Comparison of ENCODE assay signal across 8 cellular contexts in genomic region chr1:215606564-215607168, GRCh38. TPM values are rescaled to one million over a fixed set of nuclear protein-coding genes. Genes with fewer than 3 reads are reported as not detected.
DNase-seq lines count a peak whose midpoint lies in the region; TF ChIP-seq lines count a peak whose summit lies in the region.

No MANE protein-coding gene starts in this region.

- 83 to 89% methylated on average over 2 of the region's 2 CpGs for WGBS in thyroid gland, 2 donors

- H3K27me3 ChIP-seq in dorsolateral prefrontal cortex (no peaks in the 10 kb centered on the region), thyroid gland (no peaks in the 10 kb centered on the region)

- H3K36me3 ChIP-seq in thyroid gland, result peaks cover 6 to 8% of the 10 kb centered on the region in 2 donors

- DNase-seq in NCI-H82 (lab: John Stamatoyannopoulos, UW) (peak; percentile 28), NCI-H82 treated with DMSO at 0.1 percent for 48 hours (lab: John Stamatoyannopoulos, UW; ENCODE audit: unreplicated experiment) (no peak), dorsolateral prefrontal cortex (no peak), thyroid gland (no peak), GM10248 (ENCODE audit: extremely low spot score) (no peak), activated gamma-delta T cell (lab: John Stamatoyannopoulos, UW) (no peak), NCI-H226 (no peak)

- TF ChIP-seq POLR2A in thyroid gland (IDR thresholded peaks at IDR 0.05), result no peak

- TF ChIP-seq CTCF in LNCAP (IDR thresholded peaks at IDR 0.05) (peak; percentile 72), dorsolateral prefrontal cortex (IDR thresholded peaks at IDR 0.05 in 54 of 56, conservative IDR thresholded peaks at IDR 0.05 in 2 of 56; ENCODE audit: low read depth in 1 of 56, partially characterized antibody in 56 of 56) (peak; percentile 30 to 76 (median 58)), thyroid gland (IDR thresholded peaks at IDR 0.05) (peak in 4 of 6 experiments; percentile 18 to 51 (median 46)), GM10248 (IDR thresholded peaks at IDR 0.05; ENCODE audit: control extremely low read depth, extremely low read depth, low read depth, missing control alignments) (no peak)

- CTCF ChIA-PET in GM10248 (lab: Yijun Ruan, JAX), result interaction anchor here (1.1 to 5.1 kb wide), 4 partner anchors 11 to 76 kb away, joined by 4 to 20 read pairs (median 4); no protein-coding TSS in a partner anchor

- H3K4me1 ChIP-seq in thyroid gland, result peaks cover 0 to 4% of the 10 kb centered on the region in 2 donors

- H3K27ac ChIP-seq in dorsolateral prefrontal cortex (no peak overlapping the region), thyroid gland (no peak overlapping the region)

- no peaks in the 10 kb centered on the region for H3K9me3 ChIP-seq in thyroid gland

- H3K4me3 ChIP-seq in dorsolateral prefrontal cortex, result no peak overlapping the region
- no peak overlapping the region for H3K4me3 ChIP-seq in thyroid gland (replicated peaks in 1 of 3)

- intact Hi-C loops in dorsolateral prefrontal cortex (cut with DNase I) (no loop called here), thyroid gland (cut with DNase I) (no loop called here)

- POLR2A ChIA-PET in GM10248 (lab: Yijun Ruan, JAX), result no interaction called here

RNA-seq across cellular contexts. Expression of gene KCTD3, which starts 39.6 kb away (rescaled TPM):
- total RNA-seq in dorsolateral prefrontal cortex, result 10 to 100 TPM; 28.8 to 79.4 (median 48.0) TPM
- total RNA-seq in thyroid gland, result 10 to 100 TPM; 41.4 to 66.4 (median 52.3) TPM
